8 cellular contexts compared by ENCODE assay signal in genomic region chr6:83067448-83068413, GRCh38. TPM values are rescaled to one million over a fixed set of nuclear protein-coding genes. Genes with fewer than 3 reads are reported as not detected.
DNase-seq lines count a peak whose midpoint lies in the region; ATAC-seq and TF ChIP-seq lines count a peak whose summit lies in the region.

Gene DOP1A, plus strand, starts transcription at chr6:83067671. Its CDS starts 29,307 bp downstream, at chr6:83096978.

- H3K4me1 ChIP-seq in mucosa of descending colon (ENCODE audit: low read depth), result peaks cover 20% of the 10 kb centered on the region

- no peaks in the 10 kb centered on the region for H3K9me3 ChIP-seq in mucosa of descending colon

- DNase-seq in DMS53 (lab: John Stamatoyannopoulos, UW) (peak; percentile 96), OCI-M2 (lab: John Stamatoyannopoulos, UW; ENCODE audit: unreplicated experiment) (peak; percentile 91), activated T-cell treated with anti-CD3 and anti-CD28 coated beads for 48 hours (ENCODE audit: low read depth) (peak; percentile 96), epithelial cell of esophagus (ENCODE audit: low read depth) (peak; percentile 97), mucosa of descending colon (peak; percentile 97 to 98 (median 98))
- peak; percentile 98 for DNase-seq in stimulated activated CD8-positive, alpha-beta memory T cell treated with anti-CD3 and anti-CD28 coated beads, Interleukin-4, amount 100 ng/mL, for 24 hours (ENCODE audit: low read depth)

- peak; percentile 91 for TF ChIP-seq RAD21 in Ishikawa (IDR thresholded peaks at IDR 0.05; ENCODE audit: low read depth)

- H3K4me3 ChIP-seq in epithelial cell of esophagus (ENCODE audit: low read length) (peak within 1 kb of the TSS; percentile 69), mucosa of descending colon (peak within 1 kb of the TSS; percentile 94)

- no peaks in the 10 kb centered on the region for H3K36me3 ChIP-seq in mucosa of descending colon (ENCODE audit: low read depth)

- ATAC-seq in GM21576 (IDR thresholded peaks at IDR 0.05; ENCODE audit: unreplicated experiment) (peak; percentile 80), mucosa of descending colon (peak; percentile 95)

- intact Hi-C loops in mucosa of descending colon (cut with DNase I, micrococcal nuclease), result loop anchor here in 1 of 2 donors (10.0 kb wide), 1 partner anchor 823 kb away; the partner anchor contains the start of gene IBTK

- peak; percentile 97 for TF ChIP-seq CTCF in epithelial cell of esophagus (IDR thresholded peaks at IDR 0.05; ENCODE audit: insufficient read depth, low read depth, low read length, missing control alignments)
- TF ChIP-seq CTCF in mucosa of descending colon (IDR thresholded peaks at IDR 0.05), result peak; percentile 99

- no peak for TF ChIP-seq EP300 in Ishikawa (IDR thresholded peaks at IDR 0.05; ENCODE audit: borderline replicate concordance)

TF ChIP-seq in Ishikawa, 13 proteins besides CTCF, POLR2A, EP300 and RAD21:
- TF ChIP-seq FOXM1 (IDR thresholded peaks at IDR 0.05; ENCODE audit: borderline replicate concordance, low read depth) (no peak; the same call in 1 of the 2 replicates), REST (IDR thresholded peaks at IDR 0.05; ENCODE audit: low read depth) (no peak), CEBPB (IDR thresholded peaks at IDR 0.05) (0 out of 2 replicates have a peak, but pooled peaks have one; percentile 43), TEAD4 (IDR thresholded peaks at IDR 0.05) (no peak), ZBTB7A (IDR thresholded peaks at IDR 0.05; ENCODE audit: low read depth) (0 out of 2 replicates have a peak, but pooled peaks have one; percentile 47), NFIC (IDR thresholded peaks at IDR 0.05) (no peak), YY1 (IDR thresholded peaks at IDR 0.05; ENCODE audit: low read depth) (peak; percentile 78), TCF12 (IDR thresholded peaks at IDR 0.05; ENCODE audit: low read depth) (peak; percentile 37; the same call in 1 of the 2 replicates), EGR1 (IDR thresholded peaks at IDR 0.05) (peak; percentile 95), MAX (IDR thresholded peaks at IDR 0.05) (peak; percentile 66; the same call in 1 of the 2 replicates), TAF1 (IDR thresholded peaks at IDR 0.05; ENCODE audit: low read depth) (peak; percentile 64; the same call in 1 of the 2 replicates), CREB1 (IDR thresholded peaks at IDR 0.05; ENCODE audit: low read depth) (no peak), USF1 (IDR thresholded peaks at IDR 0.05) (no peak)

RNA-seq across cellular contexts. Expression of gene DOP1A, which starts in this region (rescaled TPM):
- total RNA-seq in mucosa of descending colon, result 10 to 100 TPM; 28.0 to 35.8 (median 30.4) TPM

Comparison
In these comparisons a context has a peak if more than half of its experiments do, and no peak if none do; other contexts are left out.
1. Peak in every context shown above with its lines: DNase-seq, ATAC-seq and H3K4me3 ChIP-seq.